ENCODE assay signal across 10 cellular contexts in the genomic region with DNA sequence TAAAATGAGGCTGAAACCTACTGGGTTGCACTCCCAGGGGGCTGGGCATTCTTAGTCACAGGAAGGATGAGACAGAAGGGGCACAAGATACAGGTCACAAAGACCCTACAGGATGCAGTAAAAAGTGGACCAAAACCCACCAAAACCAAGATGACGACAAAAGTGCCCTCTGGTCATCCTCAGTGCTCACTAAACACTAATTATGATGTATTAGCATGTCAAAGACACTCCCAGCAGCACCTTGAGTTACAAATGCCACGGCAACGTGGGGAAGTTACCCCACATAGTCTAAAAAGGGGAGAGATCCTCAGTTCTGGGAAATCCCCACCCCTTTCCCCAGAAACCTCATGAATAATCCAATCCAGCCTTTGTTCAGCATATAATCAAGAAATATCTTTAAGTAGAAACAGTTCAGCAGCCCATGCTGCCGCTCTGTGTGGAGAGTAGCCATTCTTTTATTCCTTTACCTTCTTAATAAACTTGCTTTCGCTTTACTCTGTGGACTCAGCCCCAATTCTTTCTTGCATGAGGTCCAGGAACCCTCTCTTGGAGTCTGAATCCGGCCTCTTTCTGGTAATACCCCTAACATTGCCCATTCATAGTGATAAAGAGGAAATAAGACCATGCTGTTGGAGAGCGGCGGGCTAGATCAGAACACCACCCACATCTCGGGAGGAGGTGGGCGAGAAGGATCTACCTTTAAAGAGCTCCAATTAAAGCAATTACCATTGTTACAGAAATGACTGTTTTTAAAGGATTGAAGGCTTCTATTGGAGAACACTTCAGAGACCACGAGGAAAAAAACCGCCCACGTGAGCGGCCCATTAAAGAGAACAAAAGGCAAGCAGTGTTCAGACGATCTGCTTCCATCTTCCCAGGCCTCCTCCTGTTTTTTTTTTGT.
DNase-seq lines count a peak whose midpoint lies in the region; ATAC-seq and TF ChIP-seq lines count a peak whose summit lies in the region.
"Had no signal": no experiment of that assay in that cellular context is flagged by ENCODE, and none has a peak within 500 bp of the region (broad histone marks: within the 10 kb centered on the region; RNA-seq: fewer than 3 reads in every experiment).

No MANE protein-coding gene starts in this region.

- no peak overlapping the region for H3K4me3 ChIP-seq in brain microvascular endothelial cell (ENCODE audit: low read depth, low read length)

- peak; percentile 44 for DNase-seq in GM13976 (ENCODE audit: low spot score)
- DNase-seq in activated CD4-positive, alpha-beta memory T cell treated with anti-CD3 and anti-CD28 coated beads for 36 hours, result peak; percentile 69
- DNase-seq in putamen (ENCODE audit: low spot score), result peak; percentile 69
- no peak for DNase-seq in NCI-H446 (lab: John Stamatoyannopoulos, UW)
- no peak for DNase-seq in omental fat pad (ENCODE audit: low spot score)
- DNase-seq in SIG-M5 (lab: John Stamatoyannopoulos, UW), result no peak
- DNase-seq in brain microvascular endothelial cell, result no peak
- DNase-seq: HCEC 1CT had no signal

- H3K27ac ChIP-seq in brain microvascular endothelial cell, result no peak overlapping the region

- H3K4me1 Mint-ChIP-seq in activated CD4-positive, alpha-beta memory T cell treated with anti-CD3 and anti-CD28 coated beads for 36 hours (ENCODE audit: low read depth), result peaks cover 29% of the 10 kb centered on the region

- H3K9me3 Mint-ChIP-seq in activated CD4-positive, alpha-beta memory T cell treated with anti-CD3 and anti-CD28 coated beads for 36 hours, result no peaks in the 10 kb centered on the region
- H3K9me3 Mint-ChIP-seq: dendritic cell treated with granulocyte-macrophage colony-stimulating factor and Interleukin-4, amounts not matched to agents 40 ng/mL and 50 ng/mL, for 4 days had no signal

- H3K4me3 Mint-ChIP-seq in activated CD4-positive, alpha-beta memory T cell treated with anti-CD3 and anti-CD28 coated beads for 36 hours, result peak overlapping the region; percentile 65
- H3K4me3 Mint-ChIP-seq: dendritic cell treated with granulocyte-macrophage colony-stimulating factor and Interleukin-4, amounts not matched to agents 40 ng/mL and 50 ng/mL, for 4 days had no signal

- no peaks in the 10 kb centered on the region for H3K27me3 ChIP-seq in brain microvascular endothelial cell (replicated peaks)

- H3K27me3 Mint-ChIP-seq in activated CD4-positive, alpha-beta memory T cell treated with anti-CD3 and anti-CD28 coated beads for 36 hours, result no peaks in the 10 kb centered on the region
- H3K27me3 Mint-ChIP-seq: dendritic cell treated with granulocyte-macrophage colony-stimulating factor and Interleukin-4, amounts not matched to agents 40 ng/mL and 50 ng/mL, for 4 days had no signal

- H3K27ac Mint-ChIP-seq in activated CD4-positive, alpha-beta memory T cell treated with anti-CD3 and anti-CD28 coated beads for 36 hours, result peak overlapping the region; percentile 88
- H3K27ac Mint-ChIP-seq: dendritic cell treated with granulocyte-macrophage colony-stimulating factor and Interleukin-4, amounts not matched to agents 40 ng/mL and 50 ng/mL, for 4 days had no signal

- POLR2A ChIA-PET in activated CD4-positive, alpha-beta memory T cell treated with anti-CD3 and anti-CD28 coated beads for 36 hours (lab: Charles Lee), result interaction anchor here (0.6 to 1.0 kb wide), 2 partner anchors 92 to 111 kb away, joined by 3 to 4 read pairs; no protein-coding TSS in a partner anchor

- TF ChIP-seq CTCF in GM13976 (IDR thresholded peaks at IDR 0.05; ENCODE audit: borderline replicate concordance, control extremely low read depth, extremely low read depth, insufficient read depth, missing control alignments) (no peak), omental fat pad (IDR thresholded peaks at IDR 0.05) (no peak), brain microvascular endothelial cell (IDR thresholded peaks at IDR 0.05; ENCODE audit: low read depth, low read length, missing control alignments) (no peak)

- in situ Hi-C loops in GM13976 (cut with MboI; ENCODE audit: low sequenced_read_pairs, unreplicated experiment), result no loop called here
- in situ Hi-C loops in brain microvascular endothelial cell (cut with HindIII; ENCODE audit: low pct_ligation_motif_present, low sequenced_read_pairs), result no loop called here

- H3K36me3 Mint-ChIP-seq in activated CD4-positive, alpha-beta memory T cell treated with anti-CD3 and anti-CD28 coated beads for 36 hours, result no peaks in the 10 kb centered on the region

- CTCF ChIA-PET in activated CD4-positive, alpha-beta memory T cell treated with anti-CD3 and anti-CD28 coated beads for 36 hours (lab: Charles Lee), result no interaction called here

- ATAC-seq in GM21825 (IDR thresholded peaks at IDR 0.05; ENCODE audit: unreplicated experiment), result peak; percentile 45
- no peak for ATAC-seq in omental fat pad (ENCODE audit: low FRiP score)

- intact Hi-C loops in activated CD4-positive, alpha-beta memory T cell treated with anti-CD3 and anti-CD28 coated beads for 36 hours (cut with micrococcal nuclease), result loop anchor here (2.0 to 10.0 kb wide), 2 partner anchors 38 to 266 kb away; no protein-coding TSS in a partner anchor

- H3K36me3 ChIP-seq in brain microvascular endothelial cell (replicated peaks), result no peaks in the 10 kb centered on the region

Comparison
In these comparisons a context has a peak if more than half of its experiments do, and no peak if none do; other contexts are left out.
1. DNase-seq: peak in GM13976 (single experiment), activated CD4-positive, alpha-beta memory T cell treated with anti-CD3 and anti-CD28 coated beads for 36 hours (single experiment) and putamen (single experiment); none in NCI-H446 (0 of 2), omental fat pad (single experiment), SIG-M5 (single experiment) and brain microvascular endothelial cell (single experiment).